ENCODE assay signal across 23 cellular contexts in the genomic region with DNA sequence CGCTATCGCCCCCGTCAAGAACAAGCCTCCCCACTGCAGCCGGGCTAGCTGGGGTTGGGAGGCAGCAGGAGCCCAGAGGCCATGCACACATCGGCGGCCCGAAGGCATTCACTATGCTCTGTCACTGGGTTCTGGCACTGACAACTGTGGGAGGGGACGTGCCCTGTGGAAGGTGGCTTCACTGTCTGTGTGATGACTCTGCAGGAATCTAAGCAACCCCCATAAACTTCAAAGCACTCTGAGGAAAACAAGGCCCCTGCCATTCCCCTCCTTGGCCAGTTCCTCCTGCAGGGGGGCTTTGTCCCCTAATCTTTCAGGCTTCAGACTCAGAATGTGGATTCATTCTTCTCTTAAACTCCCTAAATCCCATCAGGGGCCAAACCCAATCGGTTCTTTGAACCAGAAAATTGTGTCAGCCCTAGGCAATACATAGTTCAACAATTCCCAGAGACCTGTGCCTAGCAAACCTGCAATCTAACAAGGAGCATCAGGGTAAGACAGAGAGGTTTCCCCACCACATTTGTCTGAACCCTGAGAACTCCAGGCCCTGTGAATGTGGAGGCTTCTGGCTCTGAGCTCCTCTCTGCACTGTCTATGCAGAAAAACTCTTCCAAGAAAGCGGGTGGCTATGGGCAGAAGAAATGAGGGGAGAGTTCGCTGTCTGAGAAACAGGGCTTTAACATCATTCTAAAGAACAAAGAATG.
DNase-seq lines count a peak whose midpoint lies in the region; ATAC-seq and TF ChIP-seq lines count a peak whose summit lies in the region.
"Had no signal": no experiment of that assay in that cellular context is flagged by ENCODE, and none has a peak within 500 bp of the region (broad histone marks: within the 10 kb centered on the region; RNA-seq: fewer than 3 reads in every experiment).

No MANE protein-coding gene starts in this region.

- H3K4ac ChIP-seq in mesenchymal stem cell (ENCODE audit: low read depth in 1 of 2, low read length in 2 of 2): no peak overlapping the region

- H3K9ac ChIP-seq in mesenchymal stem cell (ENCODE audit: low read length): no peak overlapping the region
- no peak overlapping the region for H3K9ac ChIP-seq in smooth muscle cell (ENCODE audit: low read depth)

- H3K4me3 Mint-ChIP-seq in brain: peak overlapping the region in 1 of 5 experiments; percentile 18
- no peak overlapping the region for H3K4me3 Mint-ChIP-seq in CD4-positive, alpha-beta T cell
- H3K4me3 Mint-ChIP-seq: activated T-cell treated with anti-CD3 and anti-CD28 coated beads, Interleukin-2, amount 50 U/mL, for 4 hours; T-helper 2 cell treated with Interferon-gamma antibody and Interleukin-4, amounts not matched to agents 5 μg/mL and 100 μg/mL, for 36 hours had no signal

- no peaks in the 10 kb centered on the region for H4K20me1 ChIP-seq in smooth muscle cell (ENCODE audit: low read depth)

- no peaks in the 10 kb centered on the region for H3K79me1 ChIP-seq in mesenchymal stem cell (replicated peaks; ENCODE audit: low read length, poor library complexity, severe bottlenecking)

- no peak overlapping the region for H2BK5ac ChIP-seq in mesenchymal stem cell (ENCODE audit: low read depth, low read length, poor library complexity, severe bottlenecking)

- no peak overlapping the region for H2BK120ac ChIP-seq in mesenchymal stem cell (ENCODE audit: low read depth, low read length)

- H3K27ac ChIP-seq in mesenchymal stem cell (ENCODE audit: low read length, poor library complexity, severe bottlenecking) (no peak overlapping the region), smooth muscle cell (ENCODE audit: low read depth) (no peak overlapping the region)
- no peak overlapping the region for H3K27ac ChIP-seq in CD4-positive, alpha-beta T cell (ENCODE audit: low read depth, low read length)
- H3K27ac ChIP-seq: adrenal gland, brain microvascular endothelial cell, ovary had no signal

- H3K36me3 ChIP-seq in H7 (replicated peaks; ENCODE audit: control insufficient read depth, insufficient read depth, low read length) (no peaks in the 10 kb centered on the region), mesenchymal stem cell (ENCODE audit: control insufficient read depth in 1 of 2, insufficient read depth in 2 of 2, low read depth in 1 of 2, low read length in 2 of 2) (peaks cover 0 to 4% of the 10 kb centered on the region in 2 experiments), smooth muscle cell (ENCODE audit: low read depth) (no peaks in the 10 kb centered on the region)
- H3K36me3 ChIP-seq: adrenal gland, brain microvascular endothelial cell, ovary had no signal

- POLR2A ChIA-PET in CD4-positive, alpha-beta T cell (lab: Charles Lee): no interaction called here

- H3K4me3 ChIP-seq in H7 (ENCODE audit: insufficient read depth, low read depth, low read length) (no peak overlapping the region), mesenchymal stem cell (ENCODE audit: insufficient read depth in 1 of 2, low read depth in 1 of 2, low read length in 2 of 2) (no peak overlapping the region), smooth muscle cell (no peak overlapping the region)
- H3K4me3 ChIP-seq: adrenal gland, ovary had no signal

- peaks cover 12% of the 10 kb centered on the region for H3K27me3 Mint-ChIP-seq in brain
- H3K27me3 Mint-ChIP-seq in CD4-positive, alpha-beta T cell: peaks cover 6% of the 10 kb centered on the region

- H3K23ac ChIP-seq in mesenchymal stem cell (ENCODE audit: low read length in 2 of 2): no peak overlapping the region

- H3F3A ChIP-seq in smooth muscle cell (ENCODE audit: low read depth): no peaks in the 10 kb centered on the region

- peak overlapping the region; percentile 32 for H4K91ac ChIP-seq in mesenchymal stem cell (ENCODE audit: low read length)

- no peak overlapping the region for H3K14ac ChIP-seq in mesenchymal stem cell (ENCODE audit: low read length in 2 of 2)

- no peak overlapping the region for H4K8ac ChIP-seq in mesenchymal stem cell (ENCODE audit: low read length)

- 42% methylated on average over 10 of the region's 11 CpGs for WGBS in mesenchymal stem cell
- WGBS in smooth muscle cell (ENCODE audit: low lambda C conversion rate): 20% methylated on average over 11 of the region's 11 CpGs

- H3K4me2 ChIP-seq in mesenchymal stem cell (ENCODE audit: low read length, poor library complexity, severe bottlenecking) (no peak overlapping the region), smooth muscle cell (peak overlapping the region; percentile 40)

- H3K4me1 ChIP-seq in mesenchymal stem cell (ENCODE audit: control insufficient read depth, insufficient read depth, low read depth, low read length): no peaks in the 10 kb centered on the region
- H3K4me1 ChIP-seq in smooth muscle cell (ENCODE audit: low read depth): peaks cover 23% of the 10 kb centered on the region
- H3K4me1 ChIP-seq: adrenal gland had no signal

- no peak overlapping the region for H2BK15ac ChIP-seq in mesenchymal stem cell (ENCODE audit: low read depth, poor library complexity, severe bottlenecking)

- H2AK5ac ChIP-seq in mesenchymal stem cell (ENCODE audit: low read length, severe bottlenecking): no peak overlapping the region

- H3K27me3 ChIP-seq in H7 (ENCODE audit: control insufficient read depth, insufficient read depth, low read length) (no peaks in the 10 kb centered on the region), mesenchymal stem cell (ENCODE audit: control insufficient read depth in 1 of 2, insufficient read depth in 1 of 2, low read length in 2 of 2) (no peaks in the 10 kb centered on the region), smooth muscle cell (ENCODE audit: low read depth) (no peaks in the 10 kb centered on the region)
- H3K27me3 ChIP-seq in CD4-positive, alpha-beta T cell (ENCODE audit: control insufficient read depth, insufficient read depth, low read length): no peaks in the 10 kb centered on the region
- H3K27me3 ChIP-seq: adrenal gland, brain microvascular endothelial cell, ovary had no signal

- peaks cover under 1 to 11% (median 7%) of the 10 kb centered on the region in 5 experiments for H3K9me3 Mint-ChIP-seq in brain
- H3K9me3 Mint-ChIP-seq in CD4-positive, alpha-beta T cell: peaks cover 3% of the 10 kb centered on the region

- no peak overlapping the region for H2AFZ ChIP-seq in mesenchymal stem cell (ENCODE audit: low read depth, low read length)
- H2AFZ ChIP-seq in smooth muscle cell (ENCODE audit: low read depth): peak overlapping the region; percentile 51

- H3K36me3 Mint-ChIP-seq in brain: no peaks in the 10 kb centered on the region
- no peaks in the 10 kb centered on the region for H3K36me3 Mint-ChIP-seq in CD4-positive, alpha-beta T cell (ENCODE audit: low read depth)

- H3K79me2 ChIP-seq in smooth muscle cell (ENCODE audit: low read depth): no peaks in the 10 kb centered on the region

- no peak for TF ChIP-seq CTCF in brain (conservative IDR thresholded peaks at IDR 0.05)
- TF ChIP-seq CTCF in smooth muscle cell (IDR thresholded peaks at IDR 0.05; ENCODE audit: borderline replicate concordance, insufficient read depth, poor library complexity, severe bottlenecking): no peak
- no peak for TF ChIP-seq CTCF in CD4-positive, alpha-beta T cell (IDR thresholded peaks at IDR 0.05)

- CTCF ChIA-PET in CD4-positive, alpha-beta T cell (lab: Charles Lee): no interaction called here

- no peak overlapping the region for H2BK12ac ChIP-seq in mesenchymal stem cell (ENCODE audit: low read length in 2 of 2)

- H3K9me3 ChIP-seq in mesenchymal stem cell (ENCODE audit: control insufficient read depth, low read length) (no peaks in the 10 kb centered on the region), smooth muscle cell (replicated peaks; ENCODE audit: low read depth) (no peaks in the 10 kb centered on the region)
- H3K9me3 ChIP-seq in CD4-positive, alpha-beta T cell (ENCODE audit: control insufficient read depth, low read length): no peaks in the 10 kb centered on the region
- H3K9me3 ChIP-seq: adrenal gland, ovary had no signal

- no peak overlapping the region for H3K18ac ChIP-seq in mesenchymal stem cell (ENCODE audit: low read depth in 1 of 2, low read length in 2 of 2)

- H3K27ac Mint-ChIP-seq in brain: peak overlapping the region in 3 of 5 experiments; percentile 34 to 91 (median 58)
- H3K27ac Mint-ChIP-seq in CD4-positive, alpha-beta T cell: no peak overlapping the region
- H3K27ac Mint-ChIP-seq: T-helper 2 cell treated with Interferon-gamma antibody and Interleukin-4, amounts not matched to agents 5 μg/mL and 100 μg/mL, for 36 hours had no signal

- no peak for ATAC-seq in CD4-positive, alpha-beta T cell (ENCODE audit: poor library complexity)
- ATAC-seq: activated T-cell treated with anti-CD3 and anti-CD28 coated beads, Interleukin-2, amount 50 U/mL, for 4 hours; PC-3 had no signal

- peaks cover 32% of the 10 kb centered on the region for H3K4me1 Mint-ChIP-seq in brain
- H3K4me1 Mint-ChIP-seq in CD4-positive, alpha-beta T cell (ENCODE audit: low read depth): no peaks in the 10 kb centered on the region

- intact Hi-C loops in CD4-positive, alpha-beta T cell (cut with DNase I, micrococcal nuclease): no loop called here

- peak; percentile 55 for DNase-seq in H7
- DNase-seq in mesenchymal stem cell: no peak
- no peak for DNase-seq in smooth muscle cell (lab: John Stamatoyannopoulos, UW; ENCODE audit: unreplicated experiment)
- no peak for DNase-seq in KG1 (lab: John Stamatoyannopoulos, UW)
- no peak for DNase-seq in activated CD4-positive, alpha-beta T cell treated with anti-CD3 and anti-CD28 coated beads, Interleukin-2, amount 50 U/mL, for 1 hour
- no peak for DNase-seq in CD4-positive, alpha-beta T cell
- no peak for DNase-seq in NCI-H2081 treated with DMSO at 0.1 percent for 48 hours (lab: John Stamatoyannopoulos, UW)
- DNase-seq: activated CD4-positive, alpha-beta T cell treated with anti-CD3 and anti-CD28 coated beads for 48 hours; activated naive CD4-positive, alpha-beta T cell; activated T-cell treated with anti-CD3 and anti-CD28 coated beads, Interleukin-2, amount 50 U/mL, for 4 hours; brain microvascular endothelial cell; C1 segment of cervical spinal cord; effector memory CD4-positive, alpha-beta T cell; erythroblast; glutamatergic neuron; mammary epithelial cell; NCI-H510A treated with DMSO at 0.1 percent for 48 hours; ovary; PC-3; Right ventricle myocardium superior had no signal
